In the genomic region with DNA sequence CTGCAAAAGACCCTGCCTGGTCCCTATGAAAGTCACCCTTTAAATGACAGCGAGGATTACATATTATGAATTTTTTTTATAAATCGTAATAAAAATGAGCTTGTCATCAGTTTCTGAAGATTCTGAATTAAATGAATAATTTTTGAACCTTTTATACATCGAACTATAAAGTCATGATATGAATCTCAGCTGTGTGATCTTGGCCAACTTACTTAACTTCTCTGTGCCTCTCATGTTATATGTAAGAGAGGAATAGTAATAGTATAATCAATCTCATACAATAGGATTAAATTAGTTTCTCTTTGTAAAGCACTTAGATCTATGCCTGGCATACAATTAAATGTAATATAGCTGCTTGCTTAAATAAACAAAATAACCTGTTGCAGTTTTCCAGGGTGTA, we compare ENCODE assay signal across 3 cellular contexts.
TF ChIP-seq lines count a peak whose summit lies in the region.

No MANE protein-coding gene starts in this region.

TF ChIP-seq in A549, 52 proteins besides CTCF, POLR2A, EP300 and RAD21:
- TF ChIP-seq HOXA7 (CRISPR knock-in tag; IDR thresholded peaks at IDR 0.05) (no peak), MAFK (IDR thresholded peaks at IDR 0.05; ENCODE audit: partially characterized antibody) (peak; percentile 50)
TF ChIP-seq in A549: peak in this region for 1.

TF ChIP-seq in HEK293, 187 proteins besides CTCF, POLR2A, EP300 and RAD21:
- TF ChIP-seq SCRT2 (tag by site-specific recombination; IDR thresholded peaks at IDR 0.05) (peak; percentile 68; the same call in 1 of the 2 replicates), ZNF791 (tag by site-specific recombination; IDR thresholded peaks at IDR 0.05) (no peak), ZNF768 (tag by site-specific recombination; IDR thresholded peaks at IDR 0.05) (peak; percentile 71)

TF ChIP-seq in K562, 482 proteins besides CTCF, POLR2A, EP300 and RAD21:
- peak; percentile 43; the same call in 1 of the 2 replicates for TF ChIP-seq BCOR (IDR thresholded peaks at IDR 0.05)
- TF ChIP-seq, protein P1, sequence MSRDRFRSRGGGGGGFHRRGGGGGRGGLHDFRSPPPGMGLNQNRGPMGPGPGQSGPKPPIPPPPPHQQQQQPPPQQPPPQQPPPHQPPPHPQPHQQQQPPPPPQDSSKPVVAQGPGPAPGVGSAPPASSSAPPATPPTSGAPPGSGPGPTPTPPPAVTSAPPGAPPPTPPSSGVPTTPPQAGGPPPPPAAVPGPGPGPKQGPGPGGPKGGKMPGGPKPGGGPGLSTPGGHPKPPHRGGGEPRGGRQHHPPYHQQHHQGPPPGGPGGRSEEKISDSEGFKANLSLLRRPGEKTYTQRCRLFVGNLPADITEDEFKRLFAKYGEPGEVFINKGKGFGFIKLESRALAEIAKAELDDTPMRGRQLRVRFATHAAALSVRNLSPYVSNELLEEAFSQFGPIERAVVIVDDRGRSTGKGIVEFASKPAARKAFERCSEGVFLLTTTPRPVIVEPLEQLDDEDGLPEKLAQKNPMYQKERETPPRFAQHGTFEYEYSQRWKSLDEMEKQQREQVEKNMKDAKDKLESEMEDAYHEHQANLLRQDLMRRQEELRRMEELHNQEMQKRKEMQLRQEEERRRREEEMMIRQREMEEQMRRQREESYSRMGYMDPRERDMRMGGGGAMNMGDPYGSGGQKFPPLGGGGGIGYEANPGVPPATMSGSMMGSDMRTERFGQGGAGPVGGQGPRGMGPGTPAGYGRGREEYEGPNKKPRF (IDR thresholded peaks at IDR 0.05; ENCODE audit: low read depth, low read length): no peak
- TF ChIP-seq, protein P2, sequence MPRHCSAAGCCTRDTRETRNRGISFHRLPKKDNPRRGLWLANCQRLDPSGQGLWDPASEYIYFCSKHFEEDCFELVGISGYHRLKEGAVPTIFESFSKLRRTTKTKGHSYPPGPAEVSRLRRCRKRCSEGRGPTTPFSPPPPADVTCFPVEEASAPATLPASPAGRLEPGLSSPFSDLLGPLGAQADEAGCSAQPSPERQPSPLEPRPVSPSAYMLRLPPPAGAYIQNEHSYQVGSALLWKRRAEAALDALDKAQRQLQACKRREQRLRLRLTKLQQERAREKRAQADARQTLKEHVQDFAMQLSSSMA (CRISPR knock-in tag; IDR thresholded peaks at IDR 0.05): no peak
- no peak for TF ChIP-seq ELF2 (CRISPR knock-in tag; IDR thresholded peaks at IDR 0.05)
- peak; percentile 69 for TF ChIP-seq ZFP36 (IDR thresholded peaks at IDR 0.05; ENCODE audit: low read depth, low read length, partially characterized antibody)
- TF ChIP-seq ZBTB8A (IDR thresholded peaks at IDR 0.05; ENCODE audit: partially characterized antibody): no peak
- 0 out of 2 replicates have a peak, but pooled peaks have one; percentile 4 for TF ChIP-seq C11orf30 (IDR thresholded peaks at IDR 0.05; ENCODE audit: low read depth)
- TF ChIP-seq ZNF175 (CRISPR knock-in tag; IDR thresholded peaks at IDR 0.05; ENCODE audit: low read depth): no peak
- TF ChIP-seq, protein P3, sequence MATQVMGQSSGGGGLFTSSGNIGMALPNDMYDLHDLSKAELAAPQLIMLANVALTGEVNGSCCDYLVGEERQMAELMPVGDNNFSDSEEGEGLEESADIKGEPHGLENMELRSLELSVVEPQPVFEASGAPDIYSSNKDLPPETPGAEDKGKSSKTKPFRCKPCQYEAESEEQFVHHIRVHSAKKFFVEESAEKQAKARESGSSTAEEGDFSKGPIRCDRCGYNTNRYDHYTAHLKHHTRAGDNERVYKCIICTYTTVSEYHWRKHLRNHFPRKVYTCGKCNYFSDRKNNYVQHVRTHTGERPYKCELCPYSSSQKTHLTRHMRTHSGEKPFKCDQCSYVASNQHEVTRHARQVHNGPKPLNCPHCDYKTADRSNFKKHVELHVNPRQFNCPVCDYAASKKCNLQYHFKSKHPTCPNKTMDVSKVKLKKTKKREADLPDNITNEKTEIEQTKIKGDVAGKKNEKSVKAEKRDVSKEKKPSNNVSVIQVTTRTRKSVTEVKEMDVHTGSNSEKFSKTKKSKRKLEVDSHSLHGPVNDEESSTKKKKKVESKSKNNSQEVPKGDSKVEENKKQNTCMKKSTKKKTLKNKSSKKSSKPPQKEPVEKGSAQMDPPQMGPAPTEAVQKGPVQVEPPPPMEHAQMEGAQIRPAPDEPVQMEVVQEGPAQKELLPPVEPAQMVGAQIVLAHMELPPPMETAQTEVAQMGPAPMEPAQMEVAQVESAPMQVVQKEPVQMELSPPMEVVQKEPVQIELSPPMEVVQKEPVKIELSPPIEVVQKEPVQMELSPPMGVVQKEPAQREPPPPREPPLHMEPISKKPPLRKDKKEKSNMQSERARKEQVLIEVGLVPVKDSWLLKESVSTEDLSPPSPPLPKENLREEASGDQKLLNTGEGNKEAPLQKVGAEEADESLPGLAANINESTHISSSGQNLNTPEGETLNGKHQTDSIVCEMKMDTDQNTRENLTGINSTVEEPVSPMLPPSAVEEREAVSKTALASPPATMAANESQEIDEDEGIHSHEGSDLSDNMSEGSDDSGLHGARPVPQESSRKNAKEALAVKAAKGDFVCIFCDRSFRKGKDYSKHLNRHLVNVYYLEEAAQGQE (CRISPR knock-in tag; IDR thresholded peaks at IDR 0.05; ENCODE audit: low read depth): no peak
- TF ChIP-seq ZNF316 (IDR thresholded peaks at IDR 0.05): peak; percentile 58; the same call in 1 of the 2 replicates
- TF ChIP-seq RBM25 (IDR thresholded peaks at IDR 0.05; ENCODE audit: low read depth, low read length, severe bottlenecking): peak; percentile 90
- TF ChIP-seq, protein P4, sequence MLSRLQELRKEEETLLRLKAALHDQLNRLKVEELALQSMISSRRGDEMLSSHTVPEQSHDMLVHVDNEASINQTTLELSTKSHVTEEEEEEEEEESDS (CRISPR knock-in tag; IDR thresholded peaks at IDR 0.05): no peak
- TF ChIP-seq EHMT2 (IDR thresholded peaks at IDR 0.05): no peak
- peak; percentile 28; the same call in 1 of the 2 replicates for TF ChIP-seq GATA2 (CRISPR knock-in tag; IDR thresholded peaks at IDR 0.05)
- no peak for TF ChIP-seq CHCHD3 (CRISPR knock-in tag; IDR thresholded peaks at IDR 0.05)
- no peak for TF ChIP-seq GABPB1 (CRISPR knock-in tag; IDR thresholded peaks at IDR 0.05)
- no peak for TF ChIP-seq NRF1 (conservative IDR thresholded peaks at IDR 0.05 in 1 of 2, IDR thresholded peaks at IDR 0.05 in 1 of 2)
- no peak for TF ChIP-seq MYBL2 (IDR thresholded peaks at IDR 0.05; ENCODE audit: low read depth)
- no peak for TF ChIP-seq MYBL2 (CRISPR knock-in tag; IDR thresholded peaks at IDR 0.05; ENCODE audit: borderline replicate concordance)
